Comparison of ENCODE assay signal across 10 cellular contexts in genomic region chr6:158801655-158802294, GRCh38. TPM values are rescaled to one million over a fixed set of nuclear protein-coding genes. Genes with fewer than 3 reads are reported as not detected.
DNase-seq lines count a peak whose midpoint lies in the region; ATAC-seq, FAIRE-seq and TF ChIP-seq lines count a peak whose summit lies in the region.
"Had no signal": no experiment of that assay in that cellular context is flagged by ENCODE, and none has a peak within 500 bp of the region (broad histone marks: within the 10 kb centered on the region; RNA-seq: fewer than 3 reads in every experiment).

No MANE protein-coding gene starts in this region.

- no peak for FAIRE-seq in urothelium cell line (lab: Jason Lieb, UNC)

- H3K27me3 ChIP-seq in CD4-positive, alpha-beta T cell (ENCODE audit: control insufficient read depth, insufficient read depth, low read length) = no peaks in the 10 kb centered on the region

- DNase-seq in CD4-positive, alpha-beta T cell = no peak
- DNase-seq in NCI-H1694 (lab: John Stamatoyannopoulos, UW) = peak; percentile 45
- DNase-seq in epithelial cell of prostate (ENCODE audit: low read depth, low spot score) = no peak
- DNase-seq in omental fat pad (ENCODE audit: low spot score) = no peak
- DNase-seq in NCI-H446 treated with DMSO at 0.1 percent for 48 hours (lab: John Stamatoyannopoulos, UW) = no peak
- no peak for DNase-seq in activated CD4-positive, alpha-beta T cell treated with anti-CD3 and anti-CD28 coated beads for 1 hour
- no peak for DNase-seq in urothelium cell line (ENCODE audit: low spot score)
- DNase-seq: IMR-90, NCI-H2227 treated with DMSO at 0.1 percent for 48 hours had no signal

- no peak overlapping the region for H3K27ac ChIP-seq in CD4-positive, alpha-beta T cell (ENCODE audit: low read depth, low read length)
- peak overlapping the region; percentile 16 for H3K27ac ChIP-seq in epithelial cell of prostate

- no peak for ATAC-seq in CD4-positive, alpha-beta T cell (ENCODE audit: poor library complexity)
- ATAC-seq in omental fat pad (ENCODE audit: low FRiP score) (peak; percentile 13), SK-N-SH treated with all-trans-retinoic acid at 6 μM for 48 hours (no peak)

- CTCF ChIA-PET in CD4-positive, alpha-beta T cell (lab: Charles Lee) = interaction anchor here (1.2 kb wide), 1 partner anchor 68 kb away, joined by 3 read pairs; no protein-coding TSS in a partner anchor

- POLR2A ChIA-PET in CD4-positive, alpha-beta T cell (lab: Charles Lee) = interaction anchor here (0.6 to 1.5 kb wide), 4 partner anchors 10 to 68 kb away, joined by 3 to 5 read pairs (median 3); no protein-coding TSS in a partner anchor

- no peaks in the 10 kb centered on the region for H3K27me3 Mint-ChIP-seq in CD4-positive, alpha-beta T cell

- peak overlapping the region; percentile 12 for H3K4me3 Mint-ChIP-seq in CD4-positive, alpha-beta T cell

- intact Hi-C loops in CD4-positive, alpha-beta T cell (cut with DNase I, micrococcal nuclease) = loop anchor here in 1 of 2 experiments (2.0 kb wide), 1 partner anchor 15 kb away; no protein-coding TSS in a partner anchor

- H3K27ac Mint-ChIP-seq in CD4-positive, alpha-beta T cell = peak overlapping the region; percentile 22

- peaks cover 53% of the 10 kb centered on the region for H3K36me3 Mint-ChIP-seq in CD4-positive, alpha-beta T cell (ENCODE audit: low read depth)

- H3K4me1 Mint-ChIP-seq in CD4-positive, alpha-beta T cell (ENCODE audit: low read depth) = peaks cover 97% of the 10 kb centered on the region

- TF ChIP-seq CTCF in CD4-positive, alpha-beta T cell (IDR thresholded peaks at IDR 0.05) = no peak
- no peak for TF ChIP-seq CTCF in omental fat pad (IDR thresholded peaks at IDR 0.05)

- no peaks in the 10 kb centered on the region for H3K9me3 Mint-ChIP-seq in CD4-positive, alpha-beta T cell

- H3K9me3 ChIP-seq in CD4-positive, alpha-beta T cell (ENCODE audit: control insufficient read depth, low read length) = no peaks in the 10 kb centered on the region

TF ChIP-seq in SK-N-SH treated with all-trans-retinoic acid at 6 μM for 48 hours, 23 proteins besides CTCF, POLR2A, EP300 and RAD21:
- TF ChIP-seq OSR1 (CRISPR knock-in tag; IDR thresholded peaks at IDR 0.05) (no peak), TCF4 (CRISPR knock-in tag; IDR thresholded peaks at IDR 0.05; ENCODE audit: borderline replicate concordance) (no peak), SNAI2 (CRISPR knock-in tag; IDR thresholded peaks at IDR 0.05) (no peak), ZNF8 (CRISPR knock-in tag; IDR thresholded peaks at IDR 0.05) (no peak), ZNF565 (CRISPR knock-in tag; conservative IDR thresholded peaks at IDR 0.05; ENCODE audit: low read depth) (no peak), RARB (CRISPR knock-in tag; IDR thresholded peaks at IDR 0.05) (no peak), BACH2 (CRISPR knock-in tag; IDR thresholded peaks at IDR 0.05; ENCODE audit: borderline replicate concordance) (no peak), CREB5 (CRISPR knock-in tag; IDR thresholded peaks at IDR 0.05; ENCODE audit: low read depth) (no peak), CSDC2 (CRISPR knock-in tag; IDR thresholded peaks at IDR 0.05) (no peak), PPARA (CRISPR knock-in tag; IDR thresholded peaks at IDR 0.05; ENCODE audit: borderline replicate concordance) (no peak), ZFP30 (CRISPR knock-in tag; IDR thresholded peaks at IDR 0.05) (no peak), ZFP3 (CRISPR knock-in tag; IDR thresholded peaks at IDR 0.05) (no peak), ZC3H10 (CRISPR knock-in tag; IDR thresholded peaks at IDR 0.05) (no peak), GLIS3 (CRISPR knock-in tag; IDR thresholded peaks at IDR 0.05) (no peak), CSRNP3 (CRISPR knock-in tag; IDR thresholded peaks at IDR 0.05) (no peak), ESRRG (CRISPR knock-in tag; IDR thresholded peaks at IDR 0.05) (no peak), TOX (CRISPR knock-in tag; IDR thresholded peaks at IDR 0.05; ENCODE audit: borderline replicate concordance) (no peak), ARNTL (CRISPR knock-in tag; IDR thresholded peaks at IDR 0.05; ENCODE audit: borderline replicate concordance, low read depth) (no peak)
- TF ChIP-seq, protein P1, sequence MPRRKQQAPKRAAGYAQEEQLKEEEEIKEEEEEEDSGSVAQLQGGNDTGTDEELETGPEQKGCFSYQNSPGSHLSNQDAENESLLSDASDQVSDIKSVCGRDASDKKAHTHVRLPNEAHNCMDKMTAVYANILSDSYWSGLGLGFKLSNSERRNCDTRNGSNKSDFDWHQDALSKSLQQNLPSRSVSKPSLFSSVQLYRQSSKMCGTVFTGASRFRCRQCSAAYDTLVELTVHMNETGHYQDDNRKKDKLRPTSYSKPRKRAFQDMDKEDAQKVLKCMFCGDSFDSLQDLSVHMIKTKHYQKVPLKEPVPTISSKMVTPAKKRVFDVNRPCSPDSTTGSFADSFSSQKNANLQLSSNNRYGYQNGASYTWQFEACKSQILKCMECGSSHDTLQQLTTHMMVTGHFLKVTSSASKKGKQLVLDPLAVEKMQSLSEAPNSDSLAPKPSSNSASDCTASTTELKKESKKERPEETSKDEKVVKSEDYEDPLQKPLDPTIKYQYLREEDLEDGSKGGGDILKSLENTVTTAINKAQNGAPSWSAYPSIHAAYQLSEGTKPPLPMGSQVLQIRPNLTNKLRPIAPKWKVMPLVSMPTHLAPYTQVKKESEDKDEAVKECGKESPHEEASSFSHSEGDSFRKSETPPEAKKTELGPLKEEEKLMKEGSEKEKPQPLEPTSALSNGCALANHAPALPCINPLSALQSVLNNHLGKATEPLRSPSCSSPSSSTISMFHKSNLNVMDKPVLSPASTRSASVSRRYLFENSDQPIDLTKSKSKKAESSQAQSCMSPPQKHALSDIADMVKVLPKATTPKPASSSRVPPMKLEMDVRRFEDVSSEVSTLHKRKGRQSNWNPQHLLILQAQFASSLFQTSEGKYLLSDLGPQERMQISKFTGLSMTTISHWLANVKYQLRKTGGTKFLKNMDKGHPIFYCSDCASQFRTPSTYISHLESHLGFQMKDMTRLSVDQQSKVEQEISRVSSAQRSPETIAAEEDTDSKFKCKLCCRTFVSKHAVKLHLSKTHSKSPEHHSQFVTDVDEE (CRISPR knock-in tag; IDR thresholded peaks at IDR 0.05) = no peak
- TF ChIP-seq, protein P2, sequence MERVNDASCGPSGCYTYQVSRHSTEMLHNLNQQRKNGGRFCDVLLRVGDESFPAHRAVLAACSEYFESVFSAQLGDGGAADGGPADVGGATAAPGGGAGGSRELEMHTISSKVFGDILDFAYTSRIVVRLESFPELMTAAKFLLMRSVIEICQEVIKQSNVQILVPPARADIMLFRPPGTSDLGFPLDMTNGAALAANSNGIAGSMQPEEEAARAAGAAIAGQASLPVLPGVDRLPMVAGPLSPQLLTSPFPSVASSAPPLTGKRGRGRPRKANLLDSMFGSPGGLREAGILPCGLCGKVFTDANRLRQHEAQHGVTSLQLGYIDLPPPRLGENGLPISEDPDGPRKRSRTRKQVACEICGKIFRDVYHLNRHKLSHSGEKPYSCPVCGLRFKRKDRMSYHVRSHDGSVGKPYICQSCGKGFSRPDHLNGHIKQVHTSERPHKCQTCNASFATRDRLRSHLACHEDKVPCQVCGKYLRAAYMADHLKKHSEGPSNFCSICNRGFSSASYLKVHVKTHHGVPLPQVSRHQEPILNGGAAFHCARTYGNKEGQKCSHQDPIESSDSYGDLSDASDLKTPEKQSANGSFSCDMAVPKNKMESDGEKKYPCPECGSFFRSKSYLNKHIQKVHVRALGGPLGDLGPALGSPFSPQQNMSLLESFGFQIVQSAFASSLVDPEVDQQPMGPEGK (CRISPR knock-in tag; IDR thresholded peaks at IDR 0.05; ENCODE audit: borderline replicate concordance) = no peak

RNA-seq across cellular contexts. Expression of gene EZR, which starts 17.4 kb away (rescaled TPM):
- total RNA-seq in CD4-positive, alpha-beta T cell = 100 to 1,000 TPM; 434 to 449 TPM
- total RNA-seq in omental fat pad = 100 to 1,000 TPM in 2 of 4 donors, 10 to 100 TPM in 2; 60.9 to 480 (median 251) TPM
